ENCODE assay signal across 10 cellular contexts in genomic region chr1:246003442-246003730, GRCh38.
"Had no signal": no experiment of that assay in that cellular context is flagged by ENCODE, and none has a peak within 500 bp of the region (broad histone marks: within the 10 kb centered on the region; RNA-seq: fewer than 3 reads in every experiment).

No MANE protein-coding gene starts in this region.

- H3K27ac ChIP-seq: brain microvascular endothelial cell, coronary artery, gastrocnemius medialis, heart left ventricle, left lung, neutrophil, parathyroid adenoma, sigmoid colon, spleen, thoracic aorta had no signal

- H3K27me3 ChIP-seq: brain microvascular endothelial cell, gastrocnemius medialis, heart left ventricle, left lung, neutrophil, sigmoid colon, spleen had no signal

- H3K9me3 ChIP-seq: gastrocnemius medialis, heart left ventricle, left lung, neutrophil, sigmoid colon, spleen, thoracic aorta had no signal

- H3K79me2 ChIP-seq: parathyroid adenoma had no signal

- H3K4me3 ChIP-seq: coronary artery, gastrocnemius medialis, heart left ventricle, left lung, sigmoid colon, spleen, thoracic aorta had no signal

- H2AFZ ChIP-seq: parathyroid adenoma had no signal

- H3K9ac ChIP-seq: parathyroid adenoma had no signal

- H3K4me1 ChIP-seq: left lung, parathyroid adenoma, spleen had no signal

- H3K36me3 ChIP-seq: brain microvascular endothelial cell, gastrocnemius medialis, heart left ventricle, left lung, neutrophil, sigmoid colon, spleen, thoracic aorta had no signal
